20 cellular contexts compared by ENCODE assay signal in genomic region chr10:52890281-52890680, GRCh38.
"Had no signal": no experiment of that assay in that cellular context is flagged by ENCODE, and none has a peak within 500 bp of the region (broad histone marks: within the 10 kb centered on the region; RNA-seq: fewer than 3 reads in every experiment).

No MANE protein-coding gene starts in this region.

- H3K4me3 ChIP-seq: dorsolateral prefrontal cortex, left lung, psoas muscle, sigmoid colon, testis, tibial artery, upper lobe of left lung, uterus had no signal

- H3K36me3 Mint-ChIP-seq: naive thymus-derived CD8-positive, alpha-beta T cell; stimulated activated effector memory CD8-positive, alpha-beta T cell treated with anti-CD3 and anti-CD28 coated beads, Interleukin-12 subunit alpha, Interleukin-12 subunit beta, amount 100 ng/mL, for 72 hours had no signal

- FAIRE-seq: colon, frontal cortex had no signal

- H3K9me3 ChIP-seq: left lung, psoas muscle, sigmoid colon, testis, tibial artery, upper lobe of left lung, uterus had no signal

- H3K4me3 Mint-ChIP-seq: naive thymus-derived CD8-positive, alpha-beta T cell; stimulated activated effector memory CD8-positive, alpha-beta T cell treated with anti-CD3 and anti-CD28 coated beads, Interleukin-12 subunit alpha, Interleukin-12 subunit beta, amount 100 ng/mL, for 72 hours had no signal

- H3K27ac Mint-ChIP-seq: naive thymus-derived CD8-positive, alpha-beta T cell; stimulated activated effector memory CD8-positive, alpha-beta T cell treated with anti-CD3 and anti-CD28 coated beads, Interleukin-12 subunit alpha, Interleukin-12 subunit beta, amount 100 ng/mL, for 72 hours had no signal

- H3K27me3 ChIP-seq: left lung, sigmoid colon, testis, tibial artery, upper lobe of left lung, uterus had no signal

- DNase-seq: dorsolateral prefrontal cortex; effector CD4-positive, alpha-beta T cell; left cardiac atrium; mesendoderm; naive thymus-derived CD8-positive, alpha-beta T cell; psoas muscle; right cardiac atrium; sigmoid colon; stimulated activated CD4-positive, alpha-beta T cell treated with anti-CD3 and anti-CD28 coated beads, Interleukin-2, amount 100 ng/mL, for 24 hours; stimulated activated CD4-positive, alpha-beta T cell treated with anti-CD3 and anti-CD28 coated beads, Interleukin-4, amount 100 ng/mL, for 24 hours; stimulated activated naive CD8-positive, alpha-beta T cell treated with anti-CD3 and anti-CD28 coated beads, Interleukin-15, Interleukin-2, amounts not matched to agents 100 U/mL and 50 U/mL, for 24 hours; substantia nigra; testis; tibial artery; uterus had no signal

- H3K4me1 Mint-ChIP-seq: naive thymus-derived CD8-positive, alpha-beta T cell; stimulated activated effector memory CD8-positive, alpha-beta T cell treated with anti-CD3 and anti-CD28 coated beads, Interleukin-12 subunit alpha, Interleukin-12 subunit beta, amount 100 ng/mL, for 72 hours had no signal

- H3K27ac ChIP-seq: dorsolateral prefrontal cortex, left lung, psoas muscle, sigmoid colon, testis, tibial artery, upper lobe of left lung, uterus had no signal

- ATAC-seq: left cardiac atrium; left lung; naive thymus-derived CD8-positive, alpha-beta T cell; psoas muscle; right cardiac atrium; stimulated activated effector memory CD8-positive, alpha-beta T cell treated with anti-CD3 and anti-CD28 coated beads, Interleukin-12 subunit alpha, Interleukin-12 subunit beta, amount 100 ng/mL, for 72 hours; stimulated activated naive CD8-positive, alpha-beta T cell treated with anti-CD3 and anti-CD28 coated beads, Interleukin-15, Interleukin-2, amounts not matched to agents 100 U/mL and 50 U/mL, for 24 hours had no signal

- H3K4me1 ChIP-seq: left lung, psoas muscle, sigmoid colon, testis, tibial artery, upper lobe of left lung, uterus had no signal

- H3K36me3 ChIP-seq: left lung, sigmoid colon, tibial artery, upper lobe of left lung, uterus had no signal
